17 cellular contexts compared by ENCODE assay signal in genomic region chr1:89733748-89734147, GRCh38.
DNase-seq lines count a peak whose midpoint lies in the region; ATAC-seq and TF ChIP-seq lines count a peak whose summit lies in the region.
"Had no signal": no experiment of that assay in that cellular context is flagged by ENCODE, and none has a peak within 500 bp of the region (broad histone marks: within the 10 kb centered on the region; RNA-seq: fewer than 3 reads in every experiment).

No MANE protein-coding gene starts in this region.

- no peak for TF ChIP-seq RAD21 in SK-N-SH (IDR thresholded peaks at IDR 0.05; ENCODE audit: low read length)

- H3K4me3 ChIP-seq in SK-N-SH (ENCODE audit: low read depth in 2 of 2, low read length in 1 of 2): no peak overlapping the region
- no peak overlapping the region for H3K4me3 ChIP-seq in left lung
- no peak overlapping the region for H3K4me3 ChIP-seq in mucosa of descending colon
- H3K4me3 ChIP-seq: BLaER1 treated with 17β-estradiol and CSF1 and Interleukin-3, amounts not matched to agents 10 nM and 100 nM; GM23338 had no signal

- H3K4me3 Mint-ChIP-seq in naive thymus-derived CD8-positive, alpha-beta T cell: no peak overlapping the region
- H3K4me3 Mint-ChIP-seq: B cell; CD8-positive, alpha-beta T cell; GM23338; IgD-negative memory B cell had no signal

- DNase-seq in SK-N-SH: no peak
- peak; percentile 63 for DNase-seq in DMS79 (lab: John Stamatoyannopoulos, UW)
- DNase-seq in NCI-H1105 treated with DMSO at 0.1 percent for 48 hours (lab: John Stamatoyannopoulos, UW): peak; percentile 90
- DNase-seq in left lung: no peak
- DNase-seq in naive thymus-derived CD8-positive, alpha-beta T cell: no peak
- no peak for DNase-seq in mucosa of descending colon
- DNase-seq: Calu3; CD8-positive, alpha-beta T cell; GF-D8; H7 had no signal

- H3K27ac ChIP-seq in SK-N-SH (ENCODE audit: low read depth in 2 of 2, low read length in 1 of 2) (no peak overlapping the region), left lung (no peak overlapping the region)
- H3K27ac ChIP-seq: BLaER1 treated with 17β-estradiol and CSF1 and Interleukin-3, amounts not matched to agents 10 nM and 100 nM had no signal

- 64% methylated on average over 4 of the region's 4 CpGs for WGBS in SK-N-SH (ENCODE audit: low lambda C conversion rate)

- no peak overlapping the region for H3K9ac ChIP-seq in SK-N-SH
- H3K9ac ChIP-seq: BLaER1 treated with 17β-estradiol and CSF1 and Interleukin-3, amounts not matched to agents 10 nM and 100 nM had no signal

- intact Hi-C loops in left lung (cut with DNase I) (no loop called here), mucosa of descending colon (cut with DNase I, micrococcal nuclease) (no loop called here)

- no peaks in the 10 kb centered on the region for H3K27me3 Mint-ChIP-seq in naive thymus-derived CD8-positive, alpha-beta T cell
- H3K27me3 Mint-ChIP-seq: B cell, IgD-negative memory B cell had no signal

- no peak for ATAC-seq in SK-N-SH treated with all-trans-retinoic acid at 6 μM for 48 hours
- ATAC-seq in left lung: peak; percentile 43
- ATAC-seq in naive thymus-derived CD8-positive, alpha-beta T cell: no peak
- no peak for ATAC-seq in mucosa of descending colon
- ATAC-seq: CD8-positive, alpha-beta T cell; GM23338; HCT116; HepG2 had no signal

- H3F3A ChIP-seq in SK-N-SH (replicated peaks; ENCODE audit: insufficient read depth): no peaks in the 10 kb centered on the region

- H3K4me1 ChIP-seq in SK-N-SH (ENCODE audit: control insufficient read depth in 1 of 2, insufficient read depth in 2 of 2, low read depth in 1 of 2, low read length in 1 of 2): peaks cover 0 to 4% of the 10 kb centered on the region in 2 experiments; a peak in 1 of 4 replicates
- no peaks in the 10 kb centered on the region for H3K4me1 ChIP-seq in left lung
- H3K4me1 ChIP-seq in mucosa of descending colon (ENCODE audit: low read depth): no peaks in the 10 kb centered on the region

- peaks cover 5 to 28% (median 12%) of the 10 kb centered on the region in 4 donors for H3K4me1 Mint-ChIP-seq in naive thymus-derived CD8-positive, alpha-beta T cell
- H3K4me1 Mint-ChIP-seq: B cell had no signal

- no peak for TF ChIP-seq CTCF in SK-N-SH (IDR thresholded peaks at IDR 0.05)
- TF ChIP-seq CTCF in left lung (IDR thresholded peaks at IDR 0.05): no peak
- no peak for TF ChIP-seq CTCF in mucosa of descending colon (IDR thresholded peaks at IDR 0.05)

- POLR2A ChIA-PET in SK-N-SH (lab: Yijun Ruan, JAX): no interaction called here
- POLR2A ChIA-PET in naive thymus-derived CD8-positive, alpha-beta T cell (lab: Charles Lee): no interaction called here

- no peaks in the 10 kb centered on the region for H3K9me3 ChIP-seq in SK-N-SH
- H3K9me3 ChIP-seq in left lung: no peaks in the 10 kb centered on the region
- no peaks in the 10 kb centered on the region for H3K9me3 ChIP-seq in mucosa of descending colon

- no peaks in the 10 kb centered on the region for H4K20me1 ChIP-seq in SK-N-SH (ENCODE audit: insufficient read depth)
- H4K20me1 ChIP-seq: BLaER1 treated with 17β-estradiol and CSF1 and Interleukin-3, amounts not matched to agents 10 nM and 100 nM had no signal

- H3K36me3 Mint-ChIP-seq in naive thymus-derived CD8-positive, alpha-beta T cell: peaks cover 0 to 2% (median 0%) of the 10 kb centered on the region in 3 donors
- H3K36me3 Mint-ChIP-seq: IgD-negative memory B cell had no signal

- no peak for TF ChIP-seq EP300 in SK-N-SH (IDR thresholded peaks at IDR 0.05; ENCODE audit: borderline replicate concordance in 1 of 2, low read depth in 1 of 2, low read length in 1 of 2)

- no peaks in the 10 kb centered on the region for H3K79me2 ChIP-seq in SK-N-SH (ENCODE audit: insufficient read depth)

- CTCF ChIA-PET in SK-N-SH (lab: Yijun Ruan, JAX): no interaction called here

- H3K36me3 ChIP-seq in SK-N-SH (replicated peaks in 1 of 2; ENCODE audit: control insufficient read depth in 1 of 2, insufficient read depth in 2 of 2, low read length in 1 of 2) (no peaks in the 10 kb centered on the region), left lung (no peaks in the 10 kb centered on the region), mucosa of descending colon (ENCODE audit: low read depth) (no peaks in the 10 kb centered on the region)

- H3K4me2 ChIP-seq in SK-N-SH: no peak overlapping the region
- H3K4me2 ChIP-seq: BLaER1 treated with 17β-estradiol and CSF1 and Interleukin-3, amounts not matched to agents 10 nM and 100 nM; GM23338 had no signal

- no peaks in the 10 kb centered on the region for H3K9me2 ChIP-seq in SK-N-SH

- H3K27me3 ChIP-seq in SK-N-SH (ENCODE audit: insufficient read depth) (no peaks in the 10 kb centered on the region), left lung (no peaks in the 10 kb centered on the region)
- H3K27me3 ChIP-seq: BLaER1 treated with 17β-estradiol and CSF1 and Interleukin-3, amounts not matched to agents 10 nM and 100 nM had no signal

- no peak overlapping the region for H3K27ac Mint-ChIP-seq in naive thymus-derived CD8-positive, alpha-beta T cell
- H3K27ac Mint-ChIP-seq: B cell; CD8-positive, alpha-beta T cell; GM23338; IgD-negative memory B cell had no signal

- H3K9me3 Mint-ChIP-seq in naive thymus-derived CD8-positive, alpha-beta T cell: peaks cover 0 to 2% (median 0%) of the 10 kb centered on the region in 9 donors
- H3K9me3 Mint-ChIP-seq: CD8-positive, alpha-beta T cell; GM23338; IgD-negative memory B cell had no signal

- no peak overlapping the region for H2AFZ ChIP-seq in SK-N-SH (ENCODE audit: low read depth)
- H2AFZ ChIP-seq: GM23338 had no signal

TF ChIP-seq in SK-N-SH treated with all-trans-retinoic acid at 6 μM for 48 hours, 23 proteins besides CTCF, POLR2A, EP300 and RAD21 (continues in another document):
- TF ChIP-seq CSDC2 (CRISPR knock-in tag; IDR thresholded peaks at IDR 0.05): no peak
- no peak for TF ChIP-seq TCF4 (CRISPR knock-in tag; IDR thresholded peaks at IDR 0.05; ENCODE audit: borderline replicate concordance)
- TF ChIP-seq BACH2 (CRISPR knock-in tag; IDR thresholded peaks at IDR 0.05; ENCODE audit: borderline replicate concordance): no peak
- no peak for TF ChIP-seq ZFP30 (CRISPR knock-in tag; IDR thresholded peaks at IDR 0.05)
- no peak for TF ChIP-seq ZNF8 (CRISPR knock-in tag; IDR thresholded peaks at IDR 0.05)
- no peak for TF ChIP-seq GLIS3 (CRISPR knock-in tag; IDR thresholded peaks at IDR 0.05)
- no peak for TF ChIP-seq ZC3H10 (CRISPR knock-in tag; IDR thresholded peaks at IDR 0.05)
- TF ChIP-seq RARB (CRISPR knock-in tag; IDR thresholded peaks at IDR 0.05): no peak
- TF ChIP-seq ARNTL (CRISPR knock-in tag; IDR thresholded peaks at IDR 0.05; ENCODE audit: borderline replicate concordance, low read depth): no peak

TF ChIP-seq in SK-N-SH, 30 proteins besides CTCF, POLR2A, EP300 and RAD21 (continues in another document):
- no peak for TF ChIP-seq MXI1 (IDR thresholded peaks at IDR 0.05; ENCODE audit: low read depth, low read length)
- no peak for TF ChIP-seq FOSL2 (IDR thresholded peaks at IDR 0.05; ENCODE audit: borderline replicate concordance, low read depth)
- no peak for TF ChIP-seq MEF2A (IDR thresholded peaks at IDR 0.05; ENCODE audit: borderline replicate concordance, low read depth)
- TF ChIP-seq ELF1 (IDR thresholded peaks at IDR 0.05): no peak
- TF ChIP-seq, protein P1, sequence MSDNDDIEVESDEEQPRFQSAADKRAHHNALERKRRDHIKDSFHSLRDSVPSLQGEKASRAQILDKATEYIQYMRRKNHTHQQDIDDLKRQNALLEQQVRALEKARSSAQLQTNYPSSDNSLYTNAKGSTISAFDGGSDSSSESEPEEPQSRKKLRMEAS (IDR thresholded peaks at IDR 0.05; ENCODE audit: low read depth): no peak
- TF ChIP-seq RXRA (IDR thresholded peaks at IDR 0.05; ENCODE audit: borderline replicate concordance, low read depth): no peak
- no peak for TF ChIP-seq NFIC (IDR thresholded peaks at IDR 0.05; ENCODE audit: borderline replicate concordance)
- no peak for TF ChIP-seq TCF12 (IDR thresholded peaks at IDR 0.05)
- no peak for TF ChIP-seq FOXJ3 (CRISPR knock-in tag; IDR thresholded peaks at IDR 0.05)
- TF ChIP-seq ZBTB33 (IDR thresholded peaks at IDR 0.05; ENCODE audit: borderline replicate concordance, low read depth): no peak
- no peak for TF ChIP-seq GABPA (IDR thresholded peaks at IDR 0.05; ENCODE audit: low read depth)
- no peak for TF ChIP-seq SIN3A (IDR thresholded peaks at IDR 0.05; ENCODE audit: borderline replicate concordance, low read depth, low read length)
- TF ChIP-seq, protein P2, sequence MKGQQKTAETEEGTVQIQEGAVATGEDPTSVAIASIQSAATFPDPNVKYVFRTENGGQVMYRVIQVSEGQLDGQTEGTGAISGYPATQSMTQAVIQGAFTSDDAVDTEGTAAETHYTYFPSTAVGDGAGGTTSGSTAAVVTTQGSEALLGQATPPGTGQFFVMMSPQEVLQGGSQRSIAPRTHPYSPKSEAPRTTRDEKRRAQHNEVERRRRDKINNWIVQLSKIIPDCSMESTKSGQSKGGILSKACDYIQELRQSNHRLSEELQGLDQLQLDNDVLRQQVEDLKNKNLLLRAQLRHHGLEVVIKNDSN (IDR thresholded peaks at IDR 0.05; ENCODE audit: borderline replicate concordance, low read depth): no peak
- no peak for TF ChIP-seq FOXM1 (IDR thresholded peaks at IDR 0.05; ENCODE audit: low read depth)
- no peak for TF ChIP-seq JUND (IDR thresholded peaks at IDR 0.05)
- TF ChIP-seq CHD2 (IDR thresholded peaks at IDR 0.05; ENCODE audit: low read length, partially characterized antibody): no peak
- TF ChIP-seq EZH2phosphoT487 (IDR thresholded peaks at IDR 0.05; ENCODE audit: borderline replicate concordance, low read depth): no peak
- no peak for TF ChIP-seq POLR2AphosphoS5 (IDR thresholded peaks at IDR 0.05; ENCODE audit: low read depth, low read length)
- TF ChIP-seq TAF1 (IDR thresholded peaks at IDR 0.05; ENCODE audit: borderline replicate concordance, low read depth, low read length): no peak

Comparison
In these comparisons a context has a peak if more than half of its experiments do, and no peak if none do; other contexts are left out.
1. DNase-seq: peak in DMS79 (single experiment) and NCI-H1105 treated with DMSO at 0.1 percent for 48 hours (single experiment); none in SK-N-SH (single experiment), left lung (0 of 2), naive thymus-derived CD8-positive, alpha-beta T cell (0 of 10) and mucosa of descending colon (0 of 3).